ENCODE assay signal across 17 cellular contexts in genomic region chr20:37777556-37777955, GRCh38.
A peak's percentile ranks its signal among the peaks of the same experiment; 100 is the strongest.
DNase-seq lines count a peak whose midpoint lies in the region; ATAC-seq and TF ChIP-seq lines count a peak whose summit lies in the region.
"Had no signal": no experiment of that assay in that cellular context is flagged by ENCODE, and none has a peak within 500 bp of the region (broad histone marks: within the 10 kb centered on the region; RNA-seq: fewer than 3 reads in every experiment).

No MANE protein-coding gene starts in this region.

- no peaks in the 10 kb centered on the region for H3K27me3 ChIP-seq in neural cell (ENCODE audit: insufficient read depth, low read depth, low read length)
- H3K27me3 ChIP-seq: cardiac muscle cell, esophagus muscularis mucosa, heart left ventricle, testis had no signal

- no peak for TF ChIP-seq EP300 in neural cell (conservative IDR thresholded peaks at IDR 0.05; ENCODE audit: poor library complexity, severe bottlenecking)

- no peak for TF ChIP-seq CTCF in neural cell (IDR thresholded peaks at IDR 0.05; ENCODE audit: poor library complexity, severe bottlenecking)

- H2AFZ ChIP-seq in neural cell (ENCODE audit: low read depth, low read length) = no peak overlapping the region

- no peaks in the 10 kb centered on the region for H3F3A ChIP-seq in neural cell (ENCODE audit: insufficient read depth, low read length, poor library complexity, severe bottlenecking)

- H3K9me2 ChIP-seq in neural cell (ENCODE audit: insufficient read depth, low read length) = no peaks in the 10 kb centered on the region

- H3K27ac ChIP-seq in neural cell (ENCODE audit: low read length) = peak overlapping the region; percentile 41
- H3K27ac ChIP-seq: cardiac muscle cell, esophagus muscularis mucosa, heart left ventricle, testis had no signal

- no peak overlapping the region for H3K4me2 ChIP-seq in neural cell (ENCODE audit: low read length)

- no peaks in the 10 kb centered on the region for H3K9me3 ChIP-seq in neural cell (ENCODE audit: low read length)
- H3K9me3 ChIP-seq: esophagus muscularis mucosa, heart left ventricle, testis had no signal

- peak; percentile 25 for DNase-seq in DMS 273 treated with DMSO at 0.1 percent for 48 hours (lab: John Stamatoyannopoulos, UW)
- DNase-seq in NCI-H1694 treated with DMSO at 0.1 percent for 48 hours (lab: John Stamatoyannopoulos, UW) = peak; percentile 31
- DNase-seq in cerebellar cortex (ENCODE audit: low spot score) = peak; percentile 70
- no peak for DNase-seq in left cardiac atrium
- DNase-seq: activated CD4-positive, alpha-beta T cell treated with anti-CD3 and anti-CD28 coated beads, Interleukin-2, amount 10 ng/mL, durations not matched to agents 7 days and 5 days; activated effector memory CD4-positive, alpha-beta T cell treated with Interleukin-2 at 50 U/mL for 16 hours; DMS79 treated with DMSO at 0.1 percent for 48 hours; heart left ventricle; left ventricle myocardium superior; nucleus accumbens; stimulated activated CD4-positive, alpha-beta T cell treated with anti-CD3 and anti-CD28 coated beads, Interleukin-12 subunit alpha, Interleukin-12 subunit beta, amount 100 ng/mL, for 4 hours; testis had no signal

- no peak for TF ChIP-seq RAD21 in neural cell (conservative IDR thresholded peaks at IDR 0.05)

- H3K9ac ChIP-seq in neural cell (ENCODE audit: low read length) = no peak overlapping the region

- H3K36me3 ChIP-seq in neural cell (ENCODE audit: insufficient read depth, low read length) = no peaks in the 10 kb centered on the region
- H3K36me3 ChIP-seq: cardiac muscle cell had no signal

- H3K4me3 ChIP-seq in neural cell (ENCODE audit: low read length) = no peak overlapping the region
- H3K4me3 ChIP-seq: cardiac muscle cell, esophagus muscularis mucosa, heart left ventricle, testis had no signal

- ATAC-seq in HG03378 (IDR thresholded peaks at IDR 0.05; ENCODE audit: unreplicated experiment) (no peak), GM21381 (IDR thresholded peaks at IDR 0.05; ENCODE audit: unreplicated experiment) (no peak), left cardiac atrium (no peak)
- ATAC-seq: heart left ventricle, left ventricle myocardium superior had no signal

- intact Hi-C loops in left cardiac atrium (cut with DNase I) = no loop called here

- no peaks in the 10 kb centered on the region for H3K79me2 ChIP-seq in neural cell (replicated peaks; ENCODE audit: insufficient read depth, low read length)

- no peaks in the 10 kb centered on the region for H4K20me1 ChIP-seq in neural cell (ENCODE audit: insufficient read depth)

TF ChIP-seq in neural cell, 6 proteins besides CTCF, POLR2A, EP300 and RAD21:
- TF ChIP-seq MXI1 (conservative IDR thresholded peaks at IDR 0.05; ENCODE audit: poor library complexity, severe bottlenecking) (no peak), REST (IDR thresholded peaks at IDR 0.05; ENCODE audit: borderline replicate concordance) (peak; percentile 28)
